ENCODE assay signal across 9 cellular contexts in genomic region chr18:77099501-77100370, GRCh38. TPM values are rescaled to one million over a fixed set of nuclear protein-coding genes. Genes with fewer than 3 reads are reported as not detected.
DNase-seq lines count a peak whose midpoint lies in the region; ATAC-seq and TF ChIP-seq lines count a peak whose summit lies in the region.
"Had no signal": no experiment of that assay in that cellular context is flagged by ENCODE, and none has a peak within 500 bp of the region (broad histone marks: within the 10 kb centered on the region; RNA-seq: fewer than 3 reads in every experiment).

No MANE protein-coding gene starts in this region.

- H3K27ac ChIP-seq in gastrocnemius medialis (peak overlapping the region in 2 of 4 donors; percentile 86 to 100), H9 (ENCODE audit: insufficient read length, low read depth, low read length) (no peak overlapping the region)

- H3K4ac ChIP-seq in H9 (ENCODE audit: low read depth, low read length), result no peak overlapping the region

- no peak overlapping the region for H2BK20ac ChIP-seq in H9 (ENCODE audit: low read depth, low read length, poor library complexity, severe bottlenecking)

- H3K9me3 Mint-ChIP-seq in IgD-negative memory B cell, result no peaks in the 10 kb centered on the region
- no peaks in the 10 kb centered on the region for H3K9me3 Mint-ChIP-seq in activated naive CD4-positive, alpha-beta T cell treated with anti-CD3 and anti-CD28 coated beads, Interleukin-2, amount 10 ng/mL, durations not matched to agents 7 days and 5 days
- H3K9me3 Mint-ChIP-seq in osteocyte (ENCODE audit: unreplicated experiment), result no peaks in the 10 kb centered on the region
- H3K9me3 Mint-ChIP-seq in H9, result no peaks in the 10 kb centered on the region; a peak in 1 of 5 replicates

- no peaks in the 10 kb centered on the region for H3K27me3 Mint-ChIP-seq in IgD-negative memory B cell
- H3K27me3 Mint-ChIP-seq in activated naive CD4-positive, alpha-beta T cell treated with anti-CD3 and anti-CD28 coated beads, Interleukin-2, amount 10 ng/mL, durations not matched to agents 7 days and 5 days, result no peaks in the 10 kb centered on the region
- no peaks in the 10 kb centered on the region for H3K27me3 Mint-ChIP-seq in osteocyte (ENCODE audit: unreplicated experiment)
- H3K27me3 Mint-ChIP-seq in H9 (ENCODE audit: low read depth), result no peaks in the 10 kb centered on the region

- no peak overlapping the region for H3K4me2 ChIP-seq in H9 (ENCODE audit: insufficient read depth, insufficient read length, low read length)

- H4K20me1 ChIP-seq in H9 (ENCODE audit: control insufficient read depth, insufficient read depth, insufficient read length), result no peaks in the 10 kb centered on the region

- intact Hi-C loops in gastrocnemius medialis (cut with DNase I; ENCODE audit: low total_unique reads), result no loop called here

- WGBS in H9 (ENCODE audit: extremely low coverage, insufficient read length, low lambda C conversion rate), result no CpG with 5 or more reads among the region's 21 CpGs

- no peak overlapping the region for H3K23ac ChIP-seq in H9 (ENCODE audit: insufficient read length, low read depth, low read length)

- peak overlapping the region; percentile 10 to 94 (median 91) for H3K27ac Mint-ChIP-seq in IgD-negative memory B cell
- peak overlapping the region; percentile 100 for H3K27ac Mint-ChIP-seq in activated naive CD4-positive, alpha-beta T cell treated with anti-CD3 and anti-CD28 coated beads, Interleukin-2, amount 10 ng/mL, durations not matched to agents 7 days and 5 days
- peak overlapping the region; percentile 99 for H3K27ac Mint-ChIP-seq in osteocyte (ENCODE audit: unreplicated experiment)
- peak overlapping the region in 1 of 3 experiments; percentile 90; a peak in 1 of 7 replicates for H3K27ac Mint-ChIP-seq in H9

- H3K79me2 ChIP-seq in H9 (ENCODE audit: insufficient read depth, low read length), result no peaks in the 10 kb centered on the region

- no peak overlapping the region for H3K9ac ChIP-seq in H9 (ENCODE audit: extremely low read depth, insufficient read length, low read length)

- TF ChIP-seq CTCF in osteocyte (IDR thresholded peaks at IDR 0.05) (no peak), gastrocnemius medialis (IDR thresholded peaks at IDR 0.05 in 4 of 5, conservative IDR thresholded peaks at IDR 0.05 in 1 of 5) (no peak), H9 (conservative IDR thresholded peaks at IDR 0.05) (no peak)

- TF ChIP-seq POLR2A in GM18526 (IDR thresholded peaks at IDR 0.05; ENCODE audit: extremely low read depth, insufficient read length) (peak; percentile 27), gastrocnemius medialis (IDR thresholded peaks at IDR 0.05) (no peak)

- H3K36me3 Mint-ChIP-seq in IgD-negative memory B cell (peaks cover 4% of the 10 kb centered on the region), osteocyte (ENCODE audit: unreplicated experiment) (no peaks in the 10 kb centered on the region), H9 (ENCODE audit: insufficient read depth in 1 of 3, low read depth in 3 of 3) (peaks cover 0 to 5% (median 2%) of the 10 kb centered on the region in 3 experiments; a peak in 3 of 7 replicates)
- peaks cover 77% of the 10 kb centered on the region for H3K36me3 Mint-ChIP-seq in activated naive CD4-positive, alpha-beta T cell treated with anti-CD3 and anti-CD28 coated beads, Interleukin-2, amount 10 ng/mL, durations not matched to agents 7 days and 5 days

- no peaks in the 10 kb centered on the region for H3K36me3 ChIP-seq in gastrocnemius medialis

- no peak overlapping the region for H2BK15ac ChIP-seq in H9 (ENCODE audit: low read depth, low read length)

- H3K27me3 ChIP-seq in gastrocnemius medialis, result no peaks in the 10 kb centered on the region
- H3K27me3 ChIP-seq in H9 (ENCODE audit: insufficient read depth, low read length), result no peaks in the 10 kb centered on the region

- H3K56ac ChIP-seq in H9 (ENCODE audit: insufficient read length, low read depth, low read length), result no peak overlapping the region

- H3K4me1 ChIP-seq in gastrocnemius medialis, result peaks cover 60 to 65% of the 10 kb centered on the region in 2 donors
- H3K4me1 ChIP-seq in H9 (ENCODE audit: insufficient read depth, low read length), result peaks cover 4% of the 10 kb centered on the region; the same call in 1 of the 2 replicates

- no peak overlapping the region for H2BK12ac ChIP-seq in H9 (ENCODE audit: insufficient read length, low read depth, low read length)

- H3K4me3 Mint-ChIP-seq in IgD-negative memory B cell, result peak overlapping the region in 3 of 4 donors; percentile 67 to 91 (median 89)
- peak overlapping the region; percentile 9 for H3K4me3 Mint-ChIP-seq in activated naive CD4-positive, alpha-beta T cell treated with anti-CD3 and anti-CD28 coated beads, Interleukin-2, amount 10 ng/mL, durations not matched to agents 7 days and 5 days
- H3K4me3 Mint-ChIP-seq in osteocyte (ENCODE audit: unreplicated experiment), result no peak overlapping the region
- no peak overlapping the region for H3K4me3 Mint-ChIP-seq in H9

- no peak overlapping the region for H2AFZ ChIP-seq in H9 (ENCODE audit: low read length)

- H3K23me2 ChIP-seq in H9 (ENCODE audit: insufficient read length, low read depth, low read length, poor library complexity, severe bottlenecking), result no peaks in the 10 kb centered on the region

- H3K18ac ChIP-seq in H9 (ENCODE audit: insufficient read length, low read depth, low read length), result no peak overlapping the region

- H4K91ac ChIP-seq in H9 (ENCODE audit: insufficient read length, low read depth, low read length), result no peak overlapping the region

- H4K5ac ChIP-seq in H9 (ENCODE audit: insufficient read length, low read depth, low read length), result no peak overlapping the region

- H3K79me1 ChIP-seq in H9 (ENCODE audit: insufficient read depth, low read depth, low read length, poor library complexity, severe bottlenecking), result no peaks in the 10 kb centered on the region

- no peak for ATAC-seq in gastrocnemius medialis

- H2AK5ac ChIP-seq in H9 (ENCODE audit: insufficient read length, low read length), result no peak overlapping the region

- peak; percentile 59 for DNase-seq in activated naive CD4-positive, alpha-beta T cell treated with anti-CD3 and anti-CD28 coated beads, Interleukin-2, amount 10 ng/mL, durations not matched to agents 7 days and 5 days
- DNase-seq in osteocyte (ENCODE audit: extremely low spot score, unreplicated experiment) (no peak), gastrocnemius medialis (no peak), SW 1271 (lab: John Stamatoyannopoulos, UW) (no peak), H9 (no peak)
- no peak for DNase-seq in effector CD8-positive, alpha-beta T cell (lab: John Stamatoyannopoulos, UW)
- DNase-seq: dorsolateral prefrontal cortex had no signal

- H4K8ac ChIP-seq in H9 (replicated peaks; ENCODE audit: insufficient read length, low read depth, low read length), result no peak overlapping the region

- H3K14ac ChIP-seq in H9 (ENCODE audit: insufficient read depth, low read length), result no peak overlapping the region

- H3K4me1 Mint-ChIP-seq in IgD-negative memory B cell, result peaks cover 43 to 56% (median 46%) of the 10 kb centered on the region in 3 donors
- H3K4me1 Mint-ChIP-seq in activated naive CD4-positive, alpha-beta T cell treated with anti-CD3 and anti-CD28 coated beads, Interleukin-2, amount 10 ng/mL, durations not matched to agents 7 days and 5 days, result peaks cover 97% of the 10 kb centered on the region
- peaks cover 91% of the 10 kb centered on the region for H3K4me1 Mint-ChIP-seq in osteocyte (ENCODE audit: unreplicated experiment)
- H3K4me1 Mint-ChIP-seq in H9, result peaks cover 49 to 55% of the 10 kb centered on the region in 2 experiments

- no peaks in the 10 kb centered on the region for H3K9me3 ChIP-seq in gastrocnemius medialis
- no peaks in the 10 kb centered on the region for H3K9me3 ChIP-seq in H9 (ENCODE audit: control insufficient read depth, low read depth, low read length)

- no peak overlapping the region for H3K4me3 ChIP-seq in gastrocnemius medialis

- CTCF ChIA-PET in activated naive CD4-positive, alpha-beta T cell treated with anti-CD3 and anti-CD28 coated beads, Interleukin-2, amount 10 ng/mL, durations not matched to agents 7 days and 5 days (lab: Charles Lee), result interaction anchor here (2.8 kb wide), 1 partner anchor 31 kb away, joined by 17 read pairs; no protein-coding TSS in a partner anchor

- no peak overlapping the region for H3T11ph ChIP-seq in H9 (ENCODE audit: low read length)

- no peak overlapping the region for H2BK5ac ChIP-seq in H9 (ENCODE audit: insufficient read length, low read length)

- in situ Hi-C loops in gastrocnemius medialis (cut with MboI; ENCODE audit: low sequenced_read_pairs in 4 of 4), result no loop called here

- H2BK120ac ChIP-seq in H9 (ENCODE audit: low read depth, low read length, poor library complexity, severe bottlenecking), result no peak overlapping the region

RNA-seq across cellular contexts. Expression of gene MBP, which starts 32.8 kb away (rescaled TPM):
- 89.4 TPM for polyA plus RNA-seq in IgD-negative memory B cell
- total RNA-seq in osteocyte, result 13.8 and 18.6 TPM in 2 replicates
- 10 to 100 TPM; 28.6 to 55.0 (median 50.4) TPM for total RNA-seq in gastrocnemius medialis
- total RNA-seq in H9 (2021), result 5.2 and 8.6 TPM in 2 replicates

Comparison
In these comparisons a context has a peak if more than half of its experiments do, and no peak if none do; other contexts are left out.
1. H3K4me3 Mint-ChIP-seq: peak in IgD-negative memory B cell (3 of 4) and activated naive CD4-positive, alpha-beta T cell treated with anti-CD3 and anti-CD28 coated beads, Interleukin-2, amount 10 ng/mL, durations not matched to agents 7 days and 5 days (single experiment); none in osteocyte (single experiment) and H9 (0 of 2).